3 cellular contexts compared by ENCODE assay signal in the genomic region with DNA sequence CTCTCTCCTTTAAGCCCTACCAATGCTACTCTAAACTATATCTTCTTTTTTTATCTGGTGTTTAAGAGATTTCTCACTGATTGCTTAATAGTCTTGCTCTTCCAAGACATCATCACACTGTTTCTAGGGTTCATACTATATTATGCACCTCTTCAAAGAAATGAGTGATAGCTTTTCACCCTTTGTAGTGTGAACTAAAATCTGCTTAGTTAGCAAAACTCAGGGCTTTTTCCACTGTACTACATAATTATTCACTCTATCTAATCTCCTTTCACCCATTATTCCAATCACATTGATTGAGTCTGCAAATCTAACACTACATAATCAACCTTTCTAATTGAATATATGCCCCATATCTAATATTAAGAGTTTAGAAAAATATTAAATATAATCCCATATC.
TF ChIP-seq lines count a peak whose summit lies in the region.

No MANE protein-coding gene starts in this region.

TF ChIP-seq in A549, 52 proteins besides CTCF, POLR2A, EP300 and RAD21:
- TF ChIP-seq RNF2 (IDR thresholded peaks at IDR 0.05; ENCODE audit: borderline replicate concordance, low read depth) (no peak), MAFK (IDR thresholded peaks at IDR 0.05; ENCODE audit: partially characterized antibody) (peak; percentile 93)

TF ChIP-seq in IMR-90, 13 proteins besides CTCF, POLR2A, EP300 and RAD21:
- TF ChIP-seq MAFK (IDR thresholded peaks at IDR 0.05; ENCODE audit: low read depth, low read length) (peak; percentile 89), SMC3 (IDR thresholded peaks at IDR 0.05; ENCODE audit: low read depth, low read length) (no peak)

TF ChIP-seq in H1, 55 proteins besides CTCF, POLR2A, EP300 and RAD21:
- TF ChIP-seq SRF (IDR thresholded peaks at IDR 0.05; ENCODE audit: low read depth, low read length) (no peak), SP1 (IDR thresholded peaks at IDR 0.05; ENCODE audit: low read depth, low read length) (no peak), MAFK (IDR thresholded peaks at IDR 0.05; ENCODE audit: low read depth, low read length) (peak; percentile 74; the same call in 1 of the 2 replicates), FOSL1 (IDR thresholded peaks at IDR 0.05; ENCODE audit: insufficient read depth, low read depth, low read length) (no peak), NRF1 (IDR thresholded peaks at IDR 0.05; ENCODE audit: low read depth, low read length) (no peak)
